25 cellular contexts compared by ENCODE assay signal in the genomic region with DNA sequence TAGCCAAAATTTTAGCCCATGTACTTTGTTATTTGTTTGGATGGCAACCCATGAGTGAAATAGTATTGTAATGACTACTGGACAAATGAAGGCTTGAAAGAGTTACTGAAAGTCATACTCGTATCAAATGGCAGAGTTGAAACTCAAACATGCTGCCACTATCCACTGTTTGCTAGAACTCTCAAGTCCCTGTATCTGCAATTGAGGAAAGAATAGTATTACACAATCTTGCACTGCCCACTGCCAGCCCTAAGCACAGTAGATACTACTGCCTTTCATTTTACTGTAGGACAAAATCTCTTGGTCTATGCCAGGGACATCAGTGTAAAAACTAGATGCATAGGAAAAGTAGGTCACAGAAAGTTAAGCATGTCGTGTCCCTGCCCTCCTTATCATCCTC.
"Had no signal": no experiment of that assay in that cellular context is flagged by ENCODE, and none has a peak within 500 bp of the region (broad histone marks: within the 10 kb centered on the region; RNA-seq: fewer than 3 reads in every experiment).

No MANE protein-coding gene starts in this region.

- ATAC-seq: activated CD8-positive, alpha-beta T cell treated with anti-CD3 and anti-CD28 coated beads for 36 hours had no signal

- H3K36me3 ChIP-seq: ascending aorta, cardiac muscle cell had no signal

- H3K27me3 ChIP-seq: ascending aorta, cardiac muscle cell had no signal

- H3K4me1 ChIP-seq: ascending aorta had no signal

- H3K9me3 ChIP-seq: ascending aorta had no signal

- H3K4me3 ChIP-seq: ascending aorta, cardiac muscle cell had no signal

- DNase-seq: activated CD4-positive, alpha-beta T cell treated with anti-CD3 and anti-CD28 coated beads, Interleukin-2, amount 10 ng/mL, durations not matched to agents 24 days and 14 days; activated CD4-positive, alpha-beta T cell treated with anti-CD3 and anti-CD28 coated beads, Interleukin-2, amount 50 U/mL, for 4 hours; activated CD8-positive, alpha-beta T cell treated with anti-CD3 and anti-CD28 coated beads for 36 hours; activated gamma-delta T cell; activated naive CD4-positive, alpha-beta T cell treated with Interleukin-2 at 50 U/mL for 16 hours; activated naive CD8-positive, alpha-beta T cell treated with anti-CD3 and anti-CD28 coated beads, Interleukin-2, amount 10 ng/mL, durations not matched to agents 7 days and 5 days; activated T-cell treated with anti-CD3 and anti-CD28 coated beads, Interleukin-2, amount 50 U/mL, for 24 hours; amygdala; NCI-H1092 treated with DMSO at 0.1 percent for 48 hours; NCI-H1417; NCI-H146; NCI-H187; NCI-H2029 treated with DMSO at 0.1 percent for 48 hours; NCI-H226; NCI-H446 treated with DMSO at 0.1 percent for 48 hours; NCI-H526; NCI-H748 treated with DMSO at 0.1 percent for 48 hours; NK-92 treated with Interleukin-12 subunit alpha and Interleukin-12 subunit beta, amount 100 ng/mL, for 24 hours; Right ventricle myocardium superior; SW 1271; T-helper 1 cell; T-helper 2 cell; T-helper 9 cell had no signal

- H3K27ac ChIP-seq: ascending aorta, cardiac muscle cell had no signal
